Comparison of ENCODE assay signal across 1 cellular context in genomic region chr1:116860167-116860566, GRCh38. TPM values are rescaled to one million over a fixed set of nuclear protein-coding genes. Genes with fewer than 3 reads are reported as not detected.
"Had no signal": no experiment of that assay in that cellular context is flagged by ENCODE, and none has a peak within 500 bp of the region (broad histone marks: within the 10 kb centered on the region; RNA-seq: fewer than 3 reads in every experiment).

No MANE protein-coding gene starts in this region.

RNA-seq across cellular contexts. Expression of gene PTGFRN, which starts 49.5 kb away (rescaled TPM):
- total RNA-seq: activated B cell treated with CpG ODN at 0.5 μM for 24 hours had no signal
